ENCODE assay signal across 2 cellular contexts in the genomic region with DNA sequence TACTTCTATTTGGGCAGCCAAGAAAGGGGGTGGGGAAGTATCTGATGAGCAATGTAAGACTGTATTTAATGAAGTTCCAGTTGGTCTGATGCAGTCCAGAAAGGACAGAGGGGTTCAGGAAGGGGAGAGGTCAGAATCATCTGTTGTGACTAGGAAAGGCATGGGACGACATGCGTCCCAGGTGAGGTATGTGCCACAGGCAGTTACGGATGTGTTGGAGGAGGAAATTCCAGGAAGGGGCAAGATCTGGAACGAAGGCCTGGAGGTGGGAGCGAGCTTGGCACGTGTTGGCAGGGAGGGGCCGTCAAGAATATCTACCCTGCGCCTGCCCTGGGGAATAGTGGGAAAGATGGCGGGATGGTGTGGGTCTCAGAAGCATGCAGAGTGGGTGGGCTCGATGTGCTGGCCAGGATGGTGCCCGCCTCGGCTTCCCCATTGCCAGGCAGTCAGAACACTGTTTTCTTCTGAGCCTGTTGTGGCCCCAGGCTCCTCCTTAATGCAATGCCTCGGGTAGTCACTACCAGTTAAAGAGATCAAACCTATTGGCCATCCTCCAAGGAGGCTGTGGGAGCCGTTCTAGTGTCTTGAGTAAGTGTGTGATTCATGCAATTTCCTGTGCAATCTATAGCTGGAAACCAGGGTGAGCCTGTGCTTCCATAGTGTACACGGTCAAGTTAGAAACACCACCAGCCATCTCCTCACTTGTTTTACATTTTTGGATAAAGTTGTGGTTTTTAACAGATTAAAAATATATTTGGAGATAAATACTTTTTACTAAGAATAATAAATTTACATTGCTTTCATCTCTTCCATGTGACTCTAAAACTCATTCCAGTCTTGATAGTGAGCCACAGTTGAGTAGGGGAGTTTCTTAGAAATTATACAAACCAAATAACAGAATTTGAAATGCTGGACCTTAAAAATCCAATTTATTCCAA.
TF ChIP-seq lines count a peak whose summit lies in the region.

No MANE protein-coding gene starts in this region.

TF ChIP-seq in liver, 16 proteins besides CTCF, POLR2A, EP300 and RAD21 (continued from another document):
- TF ChIP-seq, protein P1, sequence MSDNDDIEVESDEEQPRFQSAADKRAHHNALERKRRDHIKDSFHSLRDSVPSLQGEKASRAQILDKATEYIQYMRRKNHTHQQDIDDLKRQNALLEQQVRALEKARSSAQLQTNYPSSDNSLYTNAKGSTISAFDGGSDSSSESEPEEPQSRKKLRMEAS (IDR thresholded peaks at IDR 0.05) = no peak
- no peak for TF ChIP-seq FOXA2 (IDR thresholded peaks at IDR 0.05)

TF ChIP-seq in HepG2, 621 proteins besides CTCF, POLR2A, EP300 and RAD21 (continued from another document):
- TF ChIP-seq, protein P2, sequence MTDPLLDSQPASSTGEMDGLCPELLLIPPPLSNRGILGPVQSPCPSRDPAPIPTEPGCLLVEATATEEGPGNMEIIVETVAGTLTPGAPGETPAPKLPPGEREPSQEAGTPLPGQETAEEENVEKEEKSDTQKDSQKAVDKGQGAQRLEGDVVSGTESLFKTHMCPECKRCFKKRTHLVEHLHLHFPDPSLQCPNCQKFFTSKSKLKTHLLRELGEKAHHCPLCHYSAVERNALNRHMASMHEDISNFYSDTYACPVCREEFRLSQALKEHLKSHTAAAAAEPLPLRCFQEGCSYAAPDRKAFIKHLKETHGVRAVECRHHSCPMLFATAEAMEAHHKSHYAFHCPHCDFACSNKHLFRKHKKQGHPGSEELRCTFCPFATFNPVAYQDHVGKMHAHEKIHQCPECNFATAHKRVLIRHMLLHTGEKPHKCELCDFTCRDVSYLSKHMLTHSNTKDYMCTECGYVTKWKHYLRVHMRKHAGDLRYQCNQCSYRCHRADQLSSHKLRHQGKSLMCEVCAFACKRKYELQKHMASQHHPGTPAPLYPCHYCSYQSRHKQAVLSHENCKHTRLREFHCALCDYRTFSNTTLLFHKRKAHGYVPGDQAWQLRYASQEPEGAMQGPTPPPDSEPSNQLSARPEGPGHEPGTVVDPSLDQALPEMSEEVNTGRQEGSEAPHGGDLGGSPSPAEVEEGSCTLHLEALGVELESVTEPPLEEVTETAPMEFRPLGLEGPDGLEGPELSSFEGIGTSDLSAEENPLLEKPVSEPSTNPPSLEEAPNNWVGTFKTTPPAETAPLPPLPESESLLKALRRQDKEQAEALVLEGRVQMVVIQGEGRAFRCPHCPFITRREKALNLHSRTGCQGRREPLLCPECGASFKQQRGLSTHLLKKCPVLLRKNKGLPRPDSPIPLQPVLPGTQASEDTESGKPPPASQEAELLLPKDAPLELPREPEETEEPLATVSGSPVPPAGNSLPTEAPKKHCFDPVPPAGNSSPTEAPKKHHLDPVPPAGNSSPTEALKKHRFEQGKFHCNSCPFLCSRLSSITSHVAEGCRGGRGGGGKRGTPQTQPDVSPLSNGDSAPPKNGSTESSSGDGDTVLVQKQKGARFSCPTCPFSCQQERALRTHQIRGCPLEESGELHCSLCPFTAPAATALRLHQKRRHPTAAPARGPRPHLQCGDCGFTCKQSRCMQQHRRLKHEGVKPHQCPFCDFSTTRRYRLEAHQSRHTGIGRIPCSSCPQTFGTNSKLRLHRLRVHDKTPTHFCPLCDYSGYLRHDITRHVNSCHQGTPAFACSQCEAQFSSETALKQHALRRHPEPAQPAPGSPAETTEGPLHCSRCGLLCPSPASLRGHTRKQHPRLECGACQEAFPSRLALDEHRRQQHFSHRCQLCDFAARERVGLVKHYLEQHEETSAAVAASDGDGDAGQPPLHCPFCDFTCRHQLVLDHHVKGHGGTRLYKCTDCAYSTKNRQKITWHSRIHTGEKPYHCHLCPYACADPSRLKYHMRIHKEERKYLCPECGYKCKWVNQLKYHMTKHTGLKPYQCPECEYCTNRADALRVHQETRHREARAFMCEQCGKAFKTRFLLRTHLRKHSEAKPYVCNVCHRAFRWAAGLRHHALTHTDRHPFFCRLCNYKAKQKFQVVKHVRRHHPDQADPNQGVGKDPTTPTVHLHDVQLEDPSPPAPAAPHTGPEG (CRISPR knock-in tag; IDR thresholded peaks at IDR 0.05) = no peak
- TF ChIP-seq ZFP37 (CRISPR knock-in tag; IDR thresholded peaks at IDR 0.05; ENCODE audit: borderline replicate concordance) = no peak
- TF ChIP-seq ZNF331 (CRISPR knock-in tag; IDR thresholded peaks at IDR 0.05) = no peak
- TF ChIP-seq CENPX (CRISPR knock-in tag; IDR thresholded peaks at IDR 0.05) = no peak
- TF ChIP-seq, protein P3, sequence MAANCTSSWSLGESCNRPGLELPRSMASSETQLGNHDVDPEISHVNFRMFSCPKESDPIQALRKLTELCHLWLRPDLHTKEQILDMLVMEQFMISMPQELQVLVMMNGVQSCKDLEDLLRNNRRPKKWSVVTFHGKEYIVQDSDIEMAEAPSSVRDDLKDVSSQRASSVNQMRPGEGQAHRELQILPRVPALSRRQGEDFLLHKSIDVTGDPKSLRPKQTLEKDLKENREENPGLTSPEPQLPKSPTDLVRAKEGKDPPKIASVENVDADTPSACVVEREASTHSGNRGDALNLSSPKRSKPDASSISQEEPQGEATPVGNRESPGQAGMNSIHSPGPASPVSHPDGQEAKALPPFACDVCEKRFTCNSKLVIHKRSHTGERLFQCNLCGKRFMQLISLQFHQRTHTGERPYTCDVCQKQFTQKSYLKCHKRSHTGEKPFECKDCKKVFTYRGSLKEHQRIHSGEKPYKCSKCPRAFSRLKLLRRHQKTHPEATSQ (CRISPR knock-in tag; IDR thresholded peaks at IDR 0.05; ENCODE audit: borderline replicate concordance) = no peak
- no peak for TF ChIP-seq SP2 (CRISPR knock-in tag; IDR thresholded peaks at IDR 0.05)
- TF ChIP-seq, protein P4, sequence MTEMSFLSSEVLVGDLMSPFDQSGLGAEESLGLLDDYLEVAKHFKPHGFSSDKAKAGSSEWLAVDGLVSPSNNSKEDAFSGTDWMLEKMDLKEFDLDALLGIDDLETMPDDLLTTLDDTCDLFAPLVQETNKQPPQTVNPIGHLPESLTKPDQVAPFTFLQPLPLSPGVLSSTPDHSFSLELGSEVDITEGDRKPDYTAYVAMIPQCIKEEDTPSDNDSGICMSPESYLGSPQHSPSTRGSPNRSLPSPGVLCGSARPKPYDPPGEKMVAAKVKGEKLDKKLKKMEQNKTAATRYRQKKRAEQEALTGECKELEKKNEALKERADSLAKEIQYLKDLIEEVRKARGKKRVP (CRISPR knock-in tag; IDR thresholded peaks at IDR 0.05) = no peak
- no peak for TF ChIP-seq HMGA1 (CRISPR knock-in tag; conservative IDR thresholded peaks at IDR 0.05)
- no peak for TF ChIP-seq ZNF713 (CRISPR knock-in tag; IDR thresholded peaks at IDR 0.05)
- no peak for TF ChIP-seq ZNF274 (CRISPR knock-in tag; IDR thresholded peaks at IDR 0.05)
- TF ChIP-seq, protein P5, sequence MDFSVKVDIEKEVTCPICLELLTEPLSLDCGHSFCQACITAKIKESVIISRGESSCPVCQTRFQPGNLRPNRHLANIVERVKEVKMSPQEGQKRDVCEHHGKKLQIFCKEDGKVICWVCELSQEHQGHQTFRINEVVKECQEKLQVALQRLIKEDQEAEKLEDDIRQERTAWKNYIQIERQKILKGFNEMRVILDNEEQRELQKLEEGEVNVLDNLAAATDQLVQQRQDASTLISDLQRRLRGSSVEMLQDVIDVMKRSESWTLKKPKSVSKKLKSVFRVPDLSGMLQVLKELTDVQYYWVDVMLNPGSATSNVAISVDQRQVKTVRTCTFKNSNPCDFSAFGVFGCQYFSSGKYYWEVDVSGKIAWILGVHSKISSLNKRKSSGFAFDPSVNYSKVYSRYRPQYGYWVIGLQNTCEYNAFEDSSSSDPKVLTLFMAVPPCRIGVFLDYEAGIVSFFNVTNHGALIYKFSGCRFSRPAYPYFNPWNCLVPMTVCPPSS (IDR thresholded peaks at IDR 0.05) = no peak
- TF ChIP-seq CBX2 (IDR thresholded peaks at IDR 0.05; ENCODE audit: low read depth, low read length) = no peak
- no peak for TF ChIP-seq CBX2 (CRISPR knock-in tag; IDR thresholded peaks at IDR 0.05; ENCODE audit: low read depth)
- no peak for TF ChIP-seq TCF7L2 (IDR thresholded peaks at IDR 0.05; ENCODE audit: low read depth, low read length)
- TF ChIP-seq ZNF598 (CRISPR knock-in tag; IDR thresholded peaks at IDR 0.05; ENCODE audit: borderline replicate concordance) = no peak
- TF ChIP-seq ZNF644 (CRISPR knock-in tag; IDR thresholded peaks at IDR 0.05; ENCODE audit: low read depth) = no peak
- no peak for TF ChIP-seq MBD4 (IDR thresholded peaks at IDR 0.05; ENCODE audit: borderline replicate concordance, low read length)
TF ChIP-seq in HepG2: peak in this region for 0.
